In the genomic region with DNA sequence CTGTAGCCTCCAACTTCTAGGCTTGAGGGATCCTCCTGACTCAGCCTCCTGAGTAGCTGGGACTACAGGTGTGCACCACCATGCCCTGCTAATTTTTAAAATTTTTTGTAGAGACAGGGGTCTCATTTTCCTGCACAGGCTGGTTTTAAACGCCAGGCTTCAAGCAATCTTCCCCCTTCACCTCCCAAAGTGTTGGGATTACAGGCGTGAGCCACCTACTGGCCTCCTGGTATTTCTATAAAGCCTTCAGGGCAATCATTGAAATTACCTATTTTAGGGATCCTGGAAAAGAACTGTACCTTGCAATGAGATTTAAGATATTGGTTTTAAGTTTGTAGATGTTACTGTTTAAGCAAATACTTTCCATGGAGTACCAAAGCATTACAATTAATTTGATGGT, we compare ENCODE assay signal across 1 cellular context.
TF ChIP-seq lines count a peak whose summit lies in the region.

No MANE protein-coding gene starts in this region.

TF ChIP-seq in GM23338, 12 proteins besides CTCF, POLR2A, EP300 and RAD21 (continued from another document):
- no peak for TF ChIP-seq ZNF462 (CRISPR knock-in tag; IDR thresholded peaks at IDR 0.05)
- no peak for TF ChIP-seq ZNF331 (CRISPR knock-in tag; IDR thresholded peaks at IDR 0.05; ENCODE audit: low read depth)
- TF ChIP-seq, protein P1, sequence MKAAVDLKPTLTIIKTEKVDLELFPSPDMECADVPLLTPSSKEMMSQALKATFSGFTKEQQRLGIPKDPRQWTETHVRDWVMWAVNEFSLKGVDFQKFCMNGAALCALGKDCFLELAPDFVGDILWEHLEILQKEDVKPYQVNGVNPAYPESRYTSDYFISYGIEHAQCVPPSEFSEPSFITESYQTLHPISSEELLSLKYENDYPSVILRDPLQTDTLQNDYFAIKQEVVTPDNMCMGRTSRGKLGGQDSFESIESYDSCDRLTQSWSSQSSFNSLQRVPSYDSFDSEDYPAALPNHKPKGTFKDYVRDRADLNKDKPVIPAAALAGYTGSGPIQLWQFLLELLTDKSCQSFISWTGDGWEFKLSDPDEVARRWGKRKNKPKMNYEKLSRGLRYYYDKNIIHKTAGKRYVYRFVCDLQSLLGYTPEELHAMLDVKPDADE (IDR thresholded peaks at IDR 0.05): no peak
- no peak for TF ChIP-seq STAT1 (IDR thresholded peaks at IDR 0.05; ENCODE audit: unreplicated experiment)
- no peak for TF ChIP-seq POLR2AphosphoS5 (IDR thresholded peaks at IDR 0.05; ENCODE audit: low read depth)
- TF ChIP-seq EZH2phosphoT487 (IDR thresholded peaks at IDR 0.05; ENCODE audit: unreplicated experiment): no peak
- no peak for TF ChIP-seq JUNB (IDR thresholded peaks at IDR 0.05; ENCODE audit: unreplicated experiment)
- TF ChIP-seq CREB1 (CRISPR knock-in tag; IDR thresholded peaks at IDR 0.05; ENCODE audit: low read depth): no peak
- no peak for TF ChIP-seq REST (IDR thresholded peaks at IDR 0.05; ENCODE audit: unreplicated experiment)
- no peak for TF ChIP-seq NANOG (IDR thresholded peaks at IDR 0.05; ENCODE audit: borderline replicate concordance)
